Comparison of ENCODE assay signal across 8 cellular contexts in the genomic region with DNA sequence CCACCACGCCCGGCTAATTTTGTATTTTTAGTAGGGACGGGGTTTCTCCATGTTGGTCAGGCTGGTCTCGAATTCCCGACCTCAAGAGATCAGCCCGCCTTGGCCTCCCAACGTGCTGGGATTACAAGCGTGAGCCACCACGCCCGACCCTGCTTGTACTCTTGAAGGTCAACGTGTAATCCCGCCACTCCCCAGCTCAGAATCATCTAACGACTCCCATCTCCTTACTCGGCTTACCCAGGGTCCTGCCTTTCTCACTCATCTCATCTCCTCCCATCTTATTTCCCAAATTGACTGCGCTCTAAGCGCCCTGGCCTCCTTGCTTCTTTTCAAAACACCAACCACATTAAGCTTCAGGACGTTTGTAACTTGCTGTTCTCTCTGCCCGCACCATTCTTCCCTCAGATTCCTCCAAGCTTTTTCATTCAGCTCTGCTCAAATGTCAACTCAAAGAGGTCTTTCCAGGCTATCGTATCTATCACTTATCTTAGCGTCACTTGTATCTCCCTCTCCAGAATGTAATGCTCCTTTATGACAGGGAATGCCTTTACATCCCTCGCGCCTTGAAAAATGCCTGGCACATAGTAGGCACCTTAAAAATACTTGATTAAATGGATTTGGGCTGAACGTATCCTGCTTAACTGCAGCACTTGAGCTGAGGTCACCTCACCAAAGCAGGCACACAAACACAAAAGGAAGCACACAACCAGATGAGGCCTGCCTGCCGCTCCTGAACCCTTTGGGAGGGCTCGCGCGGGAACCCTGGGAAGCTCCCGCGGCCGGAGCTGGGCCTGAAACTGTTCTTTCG. TPM values are rescaled to one million over a fixed set of nuclear protein-coding genes. Genes with fewer than 3 reads are reported as not detected.
DNase-seq lines count a peak whose midpoint lies in the region; ATAC-seq, FAIRE-seq and TF ChIP-seq lines count a peak whose summit lies in the region.

No MANE protein-coding gene starts in this region.

- H3K79me2 ChIP-seq in keratinocyte (ENCODE audit: control insufficient read depth, insufficient read depth, low read length), result peaks cover 34% of the 10 kb centered on the region

- H3K4me1 Mint-ChIP-seq in Caco-2 (ENCODE audit: low read depth, unreplicated experiment), result peaks cover 8% of the 10 kb centered on the region

- TF ChIP-seq POLR2A in stomach (IDR thresholded peaks at IDR 0.05), result no peak

- H3K4me3 Mint-ChIP-seq in Caco-2 (ENCODE audit: unreplicated experiment), result peak overlapping the region; percentile 71

- no peak for TF ChIP-seq CTCF in Caco-2 (IDR thresholded peaks at IDR 0.05; ENCODE audit: insufficient read depth in 1 of 2, low read depth in 1 of 2, low read length in 1 of 2, severe bottlenecking in 1 of 2, unreplicated experiment in 1 of 2)
- TF ChIP-seq CTCF in keratinocyte (optimal IDR thresholded peaks at IDR 0.05 in 1 of 3, IDR thresholded peaks at IDR 0.05 in 1 of 3, conservative IDR thresholded peaks at IDR 0.05 in 1 of 3; ENCODE audit: extremely low read depth in 1 of 3, insufficient read depth in 2 of 3, low read length in 3 of 3), result no peak
- no peak for TF ChIP-seq CTCF in stomach (IDR thresholded peaks at IDR 0.05)

- H3K9me3 Mint-ChIP-seq in Caco-2 (ENCODE audit: unreplicated experiment), result peaks cover 9% of the 10 kb centered on the region

- H3K9ac ChIP-seq in HUES6 (ENCODE audit: low read length), result peak overlapping the region; percentile 98
- H3K9ac ChIP-seq in keratinocyte (ENCODE audit: control insufficient read depth, extremely low read depth, insufficient read depth, low read length), result peak overlapping the region; percentile 100

- peaks cover 2% of the 10 kb centered on the region for H4K20me1 ChIP-seq in keratinocyte (ENCODE audit: control insufficient read depth, extremely low read depth, insufficient read depth, low read length)

- TSS peak; percentile 81 for BruUV-seq in Caco-2 (replicated peaks; lab: Mats Ljungman, UMichigan)

- no peaks in the 10 kb centered on the region for H3K9me1 ChIP-seq in keratinocyte (ENCODE audit: control insufficient read depth, extremely low read depth, insufficient read depth, low read length)

- H3K36me3 ChIP-seq in Caco-2 (ENCODE audit: control insufficient read depth, insufficient read depth, low read length) (no peaks in the 10 kb centered on the region), HUES6 (ENCODE audit: control insufficient read depth, insufficient read depth, low read length) (peaks cover 4% of the 10 kb centered on the region; the same call in 1 of the 2 replicates), keratinocyte (ENCODE audit: control insufficient read depth in 2 of 2, extremely low read depth in 1 of 2, insufficient read depth in 2 of 2, low read length in 2 of 2) (peaks cover 0 to under 1% of the 10 kb centered on the region in 2 experiments), stomach (no peaks in the 10 kb centered on the region)

- TF ChIP-seq EP300 in stomach (IDR thresholded peaks at IDR 0.05), result no peak

- DNase-seq in Caco-2 (no peak), amniotic epithelial cell (ENCODE audit: low read depth) (peak; percentile 15), keratinocyte (ENCODE audit: low read depth, low spot score) (no peak), stomach (no peak), OCI-M2 (lab: John Stamatoyannopoulos, UW; ENCODE audit: unreplicated experiment) (no peak), GF-D8 (lab: John Stamatoyannopoulos, UW) (no peak)

- POLR2A ChIA-PET in Caco-2 (lab: Charles Lee), result interaction anchor here (0.6 to 1.2 kb wide), 4 partner anchors 142 to 280 kb away, joined by 3 read pairs; no protein-coding TSS in a partner anchor

- no peak for FAIRE-seq in keratinocyte (lab: Jason Lieb, UNC)

- peaks cover 23% of the 10 kb centered on the region for H3K36me3 Mint-ChIP-seq in Caco-2 (ENCODE audit: insufficient read depth, unreplicated experiment)

- peak overlapping the region; percentile 88 for H2AFZ ChIP-seq in keratinocyte (ENCODE audit: control insufficient read depth, low read length)

- peak overlapping the region; percentile 65 for H3K4me3 ChIP-seq in Caco-2 (ENCODE audit: low read depth, low read length)
- H3K4me3 ChIP-seq in HUES6 (ENCODE audit: low read depth, low read length), result peak overlapping the region; percentile 72
- peak overlapping the region; percentile 58 to 94 (median 88) for H3K4me3 ChIP-seq in keratinocyte (ENCODE audit: control insufficient read depth in 2 of 3, extremely low read depth in 1 of 3, insufficient read depth in 2 of 3, low read depth in 1 of 3, low read length in 3 of 3)
- H3K4me3 ChIP-seq in stomach, result peak overlapping the region; percentile 87 to 98 (median 92)

- 46 to 55% (median 48%) methylated on average over 27 to 31 of the region's 31 CpGs for WGBS in stomach, 5 donors

- ATAC-seq in HG02885 (IDR thresholded peaks at IDR 0.05; ENCODE audit: poor library complexity, unreplicated experiment), result no peak

- H3K27me3 ChIP-seq in Caco-2 (replicated peaks; ENCODE audit: control insufficient read depth, insufficient read depth, low read length) (no peaks in the 10 kb centered on the region), HUES6 (ENCODE audit: control insufficient read depth, insufficient read depth, low read length) (no peaks in the 10 kb centered on the region), keratinocyte (ENCODE audit: control insufficient read depth, extremely low read depth, insufficient read depth, low read length) (no peaks in the 10 kb centered on the region), stomach (no peaks in the 10 kb centered on the region)

- CTCF ChIA-PET in Caco-2 (lab: Charles Lee), result interaction anchor here (0.6 kb wide), 1 partner anchor 291 kb away, joined by 3 read pairs; no protein-coding TSS in a partner anchor

- H3K27ac ChIP-seq in HUES6 (ENCODE audit: low read depth, low read length) (peak overlapping the region; percentile 87), keratinocyte (ENCODE audit: control insufficient read depth, insufficient read depth, low read length) (peak overlapping the region; percentile 97), stomach (peak overlapping the region; percentile 97 to 100 (median 98))

- intact Hi-C loops in Caco-2 (cut with micrococcal nuclease; ENCODE audit: unreplicated experiment) (loop anchor here (1.0 kb wide), 1 partner anchor 49 kb away; no protein-coding TSS in a partner anchor), stomach (cut with DNase I; ENCODE audit: low total_unique reads) (no loop called here)

- dilution Hi-C loops in keratinocyte (cut with MboI; ENCODE audit: extremely low pct_ligation_motif_present, low sequenced_read_pairs), result no loop called here

- H3K27ac Mint-ChIP-seq in Caco-2 (ENCODE audit: unreplicated experiment), result peak overlapping the region; percentile 92

- peak overlapping the region; percentile 99 for H3K4me2 ChIP-seq in keratinocyte (ENCODE audit: control insufficient read depth, extremely low read depth, insufficient read depth, low read depth, low read length)

- H3K4me1 ChIP-seq in Caco-2 (no peaks in the 10 kb centered on the region; the same call in none of the 2 replicates), HUES6 (ENCODE audit: control insufficient read depth, insufficient read depth, low read length) (peaks cover 8% of the 10 kb centered on the region; the same call in 1 of the 2 replicates), keratinocyte (ENCODE audit: control insufficient read depth, extremely low read depth, insufficient read depth, low read length) (peaks cover 13% of the 10 kb centered on the region), stomach (peaks cover 12 to 39% (median 26%) of the 10 kb centered on the region in 4 donors)

- H3K27me3 Mint-ChIP-seq in Caco-2 (ENCODE audit: insufficient read depth, unreplicated experiment), result no peaks in the 10 kb centered on the region

- H3K9me3 ChIP-seq in Caco-2 (no peaks in the 10 kb centered on the region), HUES6 (ENCODE audit: control insufficient read depth, insufficient read depth, low read depth, low read length) (no peaks in the 10 kb centered on the region), keratinocyte (ENCODE audit: control insufficient read depth, low read depth, low read length) (no peaks in the 10 kb centered on the region), stomach (no peaks in the 10 kb centered on the region)

RNA-seq across cellular contexts. Expression of gene USP1, which starts 1.4 kb away (rescaled TPM):
- total RNA-seq in Caco-2 (2022) (35.0 and 39.3 TPM in 2 replicates), stomach (10 to 100 TPM in 4 of 5 donors, 1 to 10 TPM in 1; 5.4 to 47.5 (median 22.8) TPM)
- polyA plus RNA-seq in keratinocyte (3.2 to 12.0 TPM (median 8.1 TPM) in 3 replicates), stomach (10 to 100 TPM; 11.2 to 16.3 (median 11.9) TPM)
- polyA plus RNA-seq in keratinocyte (2011; ENCODE audit: low read depth), result 16.4 TPM
- 3.5 and 7.3 TPM in 2 replicates for polyA plus RNA-seq in keratinocyte (2011; cell fraction: cytosol; rRNA removed)
- 3.0 and 4.8 TPM in 2 replicates for polyA plus RNA-seq in keratinocyte (2011; cell fraction: nucleus; rRNA removed)
- polyA plus RNA-seq in keratinocyte (2012; ENCODE audit: low replicate concordance), result 9.0 and 12.9 TPM in 2 replicates
- 1.6 to 7.9 TPM (median 1.9 TPM) in 3 replicates for polyA minus RNA-seq in keratinocyte
- polyA minus RNA-seq in keratinocyte (2011; cell fraction: cytosol; rRNA and poly(A)+ RNA removed), result 2.7 TPM
- 2.0 and 3.6 TPM in 2 replicates for polyA minus RNA-seq in keratinocyte (2011; cell fraction: nucleus; rRNA and poly(A)+ RNA removed)
